ENCODE assay signal across 8 cellular contexts in genomic region chr11:19938051-19938856, GRCh38.
DNase-seq lines count a peak whose midpoint lies in the region; ATAC-seq and TF ChIP-seq lines count a peak whose summit lies in the region.

No MANE protein-coding gene starts in this region.

- peak; percentile 23 to 34 for DNase-seq in NCI-H524 (lab: John Stamatoyannopoulos, UW)
- no peak for DNase-seq in NCI-H524 treated with DMSO at 0.1 percent for 48 hours (lab: John Stamatoyannopoulos, UW)
- DNase-seq in LNCaP clone FGC (ENCODE audit: low read depth) = no peak
- DNase-seq in WTC11 (ENCODE audit: low spot score) = peak; percentile 76
- DNase-seq in fibroblast of peridontal ligament (ENCODE audit: extremely low read depth) = peak; percentile 56
- DNase-seq in ovary = peak in 2 of 5 donors; percentile 44 to 62
- DNase-seq in CD4-positive, alpha-beta memory T cell = no peak

- CTCF ChIA-PET in WTC11 (lab: Charles Lee) = interaction anchor here (1.0 to 1.4 kb wide), 3 partner anchors 15 to 190 kb away, joined by 3 to 10 read pairs (median 5); no protein-coding TSS in a partner anchor
- CTCF ChIA-PET in CD4-positive, alpha-beta memory T cell (lab: Charles Lee; ENCODE audit: partially characterized antibody) = interaction anchor here (0.7 to 1.7 kb wide), 9 partner anchors 8 to 42 kb away, joined by 3 to 7 read pairs (median 3); no protein-coding TSS in a partner anchor

- H3K4me3 ChIP-seq in LNCaP clone FGC (ENCODE audit: low read depth, low read length) (no peak overlapping the region), ovary (no peak overlapping the region)
- no peak overlapping the region for H3K4me3 ChIP-seq in CD4-positive, alpha-beta memory T cell (ENCODE audit: low read length in 2 of 2)

- H3K27ac ChIP-seq in ovary = no peak overlapping the region
- no peak overlapping the region for H3K27ac ChIP-seq in CD4-positive, alpha-beta memory T cell (ENCODE audit: low read depth, low read length)

- ATAC-seq in GM21825 (IDR thresholded peaks at IDR 0.05; ENCODE audit: unreplicated experiment) (peak; percentile 72), WTC11 (peak; percentile 72)

- H3K36me3 ChIP-seq in ovary = no peaks in the 10 kb centered on the region
- H3K36me3 ChIP-seq in CD4-positive, alpha-beta memory T cell (ENCODE audit: insufficient read depth, low read length) = no peaks in the 10 kb centered on the region

- peaks cover 11% of the 10 kb centered on the region for H3K4me1 Mint-ChIP-seq in WTC11
- peaks cover 0 to 3% (median 0%) of the 10 kb centered on the region in 4 donors for H3K4me1 Mint-ChIP-seq in CD4-positive, alpha-beta memory T cell

- TF ChIP-seq CTCF in LNCaP clone FGC (IDR thresholded peaks at IDR 0.05; ENCODE audit: control insufficient read depth, extremely low read depth, insufficient read depth) (peak; percentile 88), WTC11 (IDR thresholded peaks at IDR 0.05) (peak; percentile 89), ovary (IDR thresholded peaks at IDR 0.05) (peak in 2 of 3 donors; percentile 23 to 42)

- no peaks in the 10 kb centered on the region for H3K9me3 ChIP-seq in ovary
- H3K9me3 ChIP-seq in CD4-positive, alpha-beta memory T cell (ENCODE audit: control insufficient read depth in 1 of 2, low read length in 2 of 2) = no peaks in the 10 kb centered on the region

- TF ChIP-seq EP300 in ovary (IDR thresholded peaks at IDR 0.05) = no peak

- WGBS in ovary, 3 donors = 60 to 64% (median 64%) methylated on average over 10 of the region's 10 CpGs

- no peak overlapping the region for H3K27ac Mint-ChIP-seq in WTC11
- peak overlapping the region in 1 of 7 donors; percentile 59 for H3K27ac Mint-ChIP-seq in CD4-positive, alpha-beta memory T cell

- no peak overlapping the region for H3K4me3 Mint-ChIP-seq in WTC11
- no peak overlapping the region for H3K4me3 Mint-ChIP-seq in CD4-positive, alpha-beta memory T cell

- intact Hi-C loops in ovary (cut with DNase I) = no loop called here
- intact Hi-C loops in CD4-positive, alpha-beta memory T cell (cut with micrococcal nuclease) = no loop called here

- POLR2A ChIA-PET in WTC11 (lab: Charles Lee) = no interaction called here
- POLR2A ChIA-PET in CD4-positive, alpha-beta memory T cell (lab: Charles Lee; ENCODE audit: partially characterized antibody) = no interaction called here

- H3K4me1 ChIP-seq in ovary (ENCODE audit: insufficient read depth) = peaks cover 7% of the 10 kb centered on the region
- no peaks in the 10 kb centered on the region for H3K4me1 ChIP-seq in CD4-positive, alpha-beta memory T cell (ENCODE audit: insufficient read depth, low read length)

- H3K36me3 Mint-ChIP-seq in WTC11 = peaks cover 17% of the 10 kb centered on the region
- H3K36me3 Mint-ChIP-seq in CD4-positive, alpha-beta memory T cell = no peaks in the 10 kb centered on the region

- no peak for TF ChIP-seq POLR2A in ovary (IDR thresholded peaks at IDR 0.05)

- no peaks in the 10 kb centered on the region for H3K27me3 Mint-ChIP-seq in WTC11 (ENCODE audit: low read depth)
- H3K27me3 Mint-ChIP-seq in CD4-positive, alpha-beta memory T cell = no peaks in the 10 kb centered on the region

- no peaks in the 10 kb centered on the region for H3K27me3 ChIP-seq in ovary
- H3K27me3 ChIP-seq in CD4-positive, alpha-beta memory T cell (ENCODE audit: insufficient read depth, low read length) = no peaks in the 10 kb centered on the region

- no peaks in the 10 kb centered on the region for H3K9me3 Mint-ChIP-seq in WTC11
- H3K9me3 Mint-ChIP-seq in CD4-positive, alpha-beta memory T cell = no peaks in the 10 kb centered on the region

TF ChIP-seq in WTC11, 78 proteins besides CTCF, POLR2A, EP300 and RAD21:
- TF ChIP-seq ZNF121 (CRISPR knock-in tag; IDR thresholded peaks at IDR 0.05) (0 out of 2 replicates have a peak, but pooled peaks have one; percentile 6), USF2 (CRISPR knock-in tag; IDR thresholded peaks at IDR 0.05) (no peak), STAT6 (CRISPR knock-in tag; conservative IDR thresholded peaks at IDR 0.05; ENCODE audit: low read depth) (no peak)
TF ChIP-seq in WTC11: peak in this region for 1.

Comparison
In these comparisons a context has a peak if more than half of its experiments do, and no peak if none do; other contexts are left out.
1. DNase-seq: peak in NCI-H524 (2 of 2), WTC11 (single experiment) and fibroblast of peridontal ligament (single experiment); none in NCI-H524 treated with DMSO at 0.1 percent for 48 hours (single experiment), LNCaP clone FGC (single experiment) and CD4-positive, alpha-beta memory T cell (0 of 5).
2. CTCF ChIP-seq: peak in every context shown above with its lines; median percentile 89 in WTC11; 88 in LNCaP clone FGC; 32 in ovary.